Comparison of ENCODE assay signal across 11 cellular contexts in the genomic region with DNA sequence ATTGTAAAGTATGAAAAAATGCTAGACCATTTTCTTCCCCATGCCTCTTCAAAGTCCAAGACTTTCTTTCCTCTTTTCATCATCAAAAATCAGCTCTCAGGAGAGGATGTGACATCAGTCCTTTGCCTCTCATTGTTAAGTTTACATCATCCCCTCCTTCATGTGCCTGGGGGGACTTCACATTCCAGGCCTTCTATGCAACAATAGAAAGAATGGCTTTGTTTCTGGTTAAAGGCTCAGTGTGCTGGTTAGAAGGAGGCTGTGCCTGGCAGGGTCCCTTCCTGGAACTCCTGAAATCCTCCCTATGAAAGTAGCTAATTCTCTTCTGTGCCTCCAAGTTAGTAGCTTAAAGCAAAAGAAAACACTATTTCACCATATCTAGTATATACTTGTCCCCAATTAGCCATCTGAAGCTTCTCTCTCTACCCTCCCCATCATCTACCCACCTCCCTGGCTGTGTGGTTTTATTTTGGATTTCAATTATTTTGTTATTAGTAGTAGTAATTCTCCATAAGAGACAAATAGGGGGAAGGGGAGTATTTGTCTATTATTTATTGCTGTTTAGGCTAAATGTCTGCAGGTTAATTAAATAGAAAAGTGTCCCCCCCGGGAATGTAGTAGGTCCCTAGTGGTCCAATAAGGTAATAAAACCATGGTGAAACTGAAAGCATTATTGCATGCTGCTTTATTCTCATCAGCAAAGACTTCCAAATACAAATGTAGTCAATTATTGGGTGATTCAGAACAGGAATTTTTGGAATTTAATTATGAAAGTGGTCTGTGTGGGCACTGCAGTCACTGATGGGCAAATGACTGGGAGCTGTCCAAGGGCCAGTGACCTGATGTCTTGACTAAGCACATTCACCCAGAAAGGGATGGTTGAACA.
DNase-seq lines count a peak whose midpoint lies in the region; ATAC-seq and TF ChIP-seq lines count a peak whose summit lies in the region.
"Had no signal": no experiment of that assay in that cellular context is flagged by ENCODE, and none has a peak within 500 bp of the region (broad histone marks: within the 10 kb centered on the region; RNA-seq: fewer than 3 reads in every experiment).

No MANE protein-coding gene starts in this region.

- peak overlapping the region; percentile 42; the same call in 1 of the 2 replicates for H2AFZ ChIP-seq in SK-N-SH (ENCODE audit: low read depth)

- no peak overlapping the region; the same call in 1 of the 2 replicates for H3K4me2 ChIP-seq in SK-N-SH

- no peaks in the 10 kb centered on the region for H3K9me2 ChIP-seq in SK-N-SH

- H3K27ac ChIP-seq in SK-N-SH (ENCODE audit: low read depth in 2 of 2, low read length in 1 of 2) (peak overlapping the region in 1 of 2 experiments; percentile 65; a peak in 2 of 4 replicates), foreskin keratinocyte (no peak overlapping the region)
- H3K27ac ChIP-seq: HL-60 had no signal

- H3K4me1 ChIP-seq in SK-N-SH (ENCODE audit: control insufficient read depth in 1 of 2, insufficient read depth in 2 of 2, low read depth in 1 of 2, low read length in 1 of 2), result peaks cover 0 to 7% of the 10 kb centered on the region in 2 experiments; a peak in 2 of 4 replicates
- peaks cover 27% of the 10 kb centered on the region for H3K4me1 ChIP-seq in foreskin keratinocyte

- H3K4me3 ChIP-seq in SK-N-SH (ENCODE audit: low read depth in 2 of 2, low read length in 1 of 2), result no peak overlapping the region

- H4K20me1 ChIP-seq in SK-N-SH (ENCODE audit: insufficient read depth), result no peaks in the 10 kb centered on the region

- no peaks in the 10 kb centered on the region for H3K27me3 Mint-ChIP-seq in activated T-cell treated with anti-CD3 and anti-CD28 coated beads, Interleukin-2, amount 50 U/mL, for 4 hours (ENCODE audit: low read depth)
- H3K27me3 Mint-ChIP-seq: activated naive CD8-positive, alpha-beta T cell treated with anti-CD3 and anti-CD28 coated beads, Interleukin-2, amount 10 ng/mL, durations not matched to agents 7 days and 5 days had no signal

- POLR2A ChIA-PET in SK-N-SH (lab: Yijun Ruan, JAX), result no interaction called here

- no peak; a peak in 1 of 4 replicates for TF ChIP-seq EP300 in SK-N-SH (IDR thresholded peaks at IDR 0.05; ENCODE audit: borderline replicate concordance in 1 of 2, low read depth in 1 of 2, low read length in 1 of 2)

- H3K36me3 ChIP-seq in SK-N-SH (replicated peaks in 1 of 2; ENCODE audit: control insufficient read depth in 1 of 2, insufficient read depth in 2 of 2, low read length in 1 of 2), result no peaks in the 10 kb centered on the region

- CTCF ChIA-PET in SK-N-SH (lab: Yijun Ruan, JAX), result interaction anchor here (0.8 to 2.0 kb wide), 7 partner anchors 9 to 430 kb away, joined by 3 to 7 read pairs (median 3); no protein-coding TSS in a partner anchor

- H3K4me1 Mint-ChIP-seq in activated T-cell treated with anti-CD3 and anti-CD28 coated beads, Interleukin-2, amount 50 U/mL, for 4 hours (ENCODE audit: low read depth), result no peaks in the 10 kb centered on the region

- H3K9me3 Mint-ChIP-seq in activated T-cell treated with anti-CD3 and anti-CD28 coated beads, Interleukin-2, amount 50 U/mL, for 4 hours, result no peaks in the 10 kb centered on the region

- TF ChIP-seq CTCF in GM12874 (IDR thresholded peaks at IDR 0.05; ENCODE audit: insufficient read depth, low read depth, low read length) (peak; percentile 19; the same call in 1 of the 2 replicates), SK-N-SH (IDR thresholded peaks at IDR 0.05) (peak; percentile 44), foreskin keratinocyte (conservative IDR thresholded peaks at IDR 0.05) (peak; percentile 32)

- H3F3A ChIP-seq in SK-N-SH (replicated peaks; ENCODE audit: insufficient read depth), result no peaks in the 10 kb centered on the region

- H3K36me3 Mint-ChIP-seq in activated T-cell treated with anti-CD3 and anti-CD28 coated beads, Interleukin-2, amount 50 U/mL, for 4 hours (ENCODE audit: insufficient read depth), result no peaks in the 10 kb centered on the region
- H3K36me3 Mint-ChIP-seq: activated naive CD8-positive, alpha-beta T cell treated with anti-CD3 and anti-CD28 coated beads, Interleukin-2, amount 10 ng/mL, durations not matched to agents 7 days and 5 days had no signal

- ATAC-seq in foreskin keratinocyte (peak; percentile 68), HG03378 (IDR thresholded peaks at IDR 0.05; ENCODE audit: unreplicated experiment) (no peak), HG03439 (IDR thresholded peaks at IDR 0.05; ENCODE audit: unreplicated experiment) (no peak)
- no peak for ATAC-seq in activated T-cell treated with anti-CD3 and anti-CD28 coated beads, Interleukin-2, amount 50 U/mL, for 4 hours

- no peaks in the 10 kb centered on the region for H3K79me2 ChIP-seq in SK-N-SH (ENCODE audit: insufficient read depth)

- no peak overlapping the region for H3K4me3 Mint-ChIP-seq in activated T-cell treated with anti-CD3 and anti-CD28 coated beads, Interleukin-2, amount 50 U/mL, for 4 hours
- H3K4me3 Mint-ChIP-seq: activated naive CD8-positive, alpha-beta T cell treated with anti-CD3 and anti-CD28 coated beads, Interleukin-2, amount 10 ng/mL, durations not matched to agents 7 days and 5 days had no signal

- no peak overlapping the region for H3K9ac ChIP-seq in SK-N-SH

- WGBS in SK-N-SH (ENCODE audit: low lambda C conversion rate), result 5% methylated on average over 1 of the region's 1 CpG

- no peak for TF ChIP-seq RAD21 in SK-N-SH (IDR thresholded peaks at IDR 0.05; ENCODE audit: low read length)

- H3K9me3 ChIP-seq in SK-N-SH, result no peaks in the 10 kb centered on the region

- H3K27me3 ChIP-seq in SK-N-SH (ENCODE audit: insufficient read depth) (no peaks in the 10 kb centered on the region), foreskin keratinocyte (no peaks in the 10 kb centered on the region)

- DNase-seq in SK-N-SH (peak; percentile 22), foreskin keratinocyte (peak in 1 of 2 donors; percentile 75), putamen (ENCODE audit: low spot score) (peak; percentile 75), HK-2 (ENCODE audit: unreplicated experiment) (no peak)
- DNase-seq in activated T-cell treated with anti-CD3 and anti-CD28 coated beads, Interleukin-2, amount 50 U/mL, for 4 hours, result no peak
- DNase-seq: activated naive CD8-positive, alpha-beta T cell treated with anti-CD3 and anti-CD28 coated beads, Interleukin-2, amount 10 ng/mL, durations not matched to agents 7 days and 5 days; NCI-H524 treated with DMSO at 0.1 percent for 48 hours had no signal

TF ChIP-seq in SK-N-SH, 30 proteins besides CTCF, POLR2A, EP300 and RAD21:
- TF ChIP-seq, protein P1, sequence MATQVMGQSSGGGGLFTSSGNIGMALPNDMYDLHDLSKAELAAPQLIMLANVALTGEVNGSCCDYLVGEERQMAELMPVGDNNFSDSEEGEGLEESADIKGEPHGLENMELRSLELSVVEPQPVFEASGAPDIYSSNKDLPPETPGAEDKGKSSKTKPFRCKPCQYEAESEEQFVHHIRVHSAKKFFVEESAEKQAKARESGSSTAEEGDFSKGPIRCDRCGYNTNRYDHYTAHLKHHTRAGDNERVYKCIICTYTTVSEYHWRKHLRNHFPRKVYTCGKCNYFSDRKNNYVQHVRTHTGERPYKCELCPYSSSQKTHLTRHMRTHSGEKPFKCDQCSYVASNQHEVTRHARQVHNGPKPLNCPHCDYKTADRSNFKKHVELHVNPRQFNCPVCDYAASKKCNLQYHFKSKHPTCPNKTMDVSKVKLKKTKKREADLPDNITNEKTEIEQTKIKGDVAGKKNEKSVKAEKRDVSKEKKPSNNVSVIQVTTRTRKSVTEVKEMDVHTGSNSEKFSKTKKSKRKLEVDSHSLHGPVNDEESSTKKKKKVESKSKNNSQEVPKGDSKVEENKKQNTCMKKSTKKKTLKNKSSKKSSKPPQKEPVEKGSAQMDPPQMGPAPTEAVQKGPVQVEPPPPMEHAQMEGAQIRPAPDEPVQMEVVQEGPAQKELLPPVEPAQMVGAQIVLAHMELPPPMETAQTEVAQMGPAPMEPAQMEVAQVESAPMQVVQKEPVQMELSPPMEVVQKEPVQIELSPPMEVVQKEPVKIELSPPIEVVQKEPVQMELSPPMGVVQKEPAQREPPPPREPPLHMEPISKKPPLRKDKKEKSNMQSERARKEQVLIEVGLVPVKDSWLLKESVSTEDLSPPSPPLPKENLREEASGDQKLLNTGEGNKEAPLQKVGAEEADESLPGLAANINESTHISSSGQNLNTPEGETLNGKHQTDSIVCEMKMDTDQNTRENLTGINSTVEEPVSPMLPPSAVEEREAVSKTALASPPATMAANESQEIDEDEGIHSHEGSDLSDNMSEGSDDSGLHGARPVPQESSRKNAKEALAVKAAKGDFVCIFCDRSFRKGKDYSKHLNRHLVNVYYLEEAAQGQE (IDR thresholded peaks at IDR 0.05; ENCODE audit: low read depth, low read length), result peak; percentile 85
- no peak for TF ChIP-seq RFX5 (IDR thresholded peaks at IDR 0.05; ENCODE audit: low read length)

Comparison
In these comparisons a context has a peak if more than half of its experiments do, and no peak if none do; other contexts are left out.
1. DNase-seq: peak in SK-N-SH (single experiment) and putamen (single experiment); none in activated T-cell treated with anti-CD3 and anti-CD28 coated beads, Interleukin-2, amount 50 U/mL, for 4 hours (single experiment) and HK-2 (single experiment).
2. Peak in every context shown above with its lines, with median percentiles within 50 percentile points of each other: CTCF ChIP-seq.